ENCODE assay signal across 18 cellular contexts in the genomic region with DNA sequence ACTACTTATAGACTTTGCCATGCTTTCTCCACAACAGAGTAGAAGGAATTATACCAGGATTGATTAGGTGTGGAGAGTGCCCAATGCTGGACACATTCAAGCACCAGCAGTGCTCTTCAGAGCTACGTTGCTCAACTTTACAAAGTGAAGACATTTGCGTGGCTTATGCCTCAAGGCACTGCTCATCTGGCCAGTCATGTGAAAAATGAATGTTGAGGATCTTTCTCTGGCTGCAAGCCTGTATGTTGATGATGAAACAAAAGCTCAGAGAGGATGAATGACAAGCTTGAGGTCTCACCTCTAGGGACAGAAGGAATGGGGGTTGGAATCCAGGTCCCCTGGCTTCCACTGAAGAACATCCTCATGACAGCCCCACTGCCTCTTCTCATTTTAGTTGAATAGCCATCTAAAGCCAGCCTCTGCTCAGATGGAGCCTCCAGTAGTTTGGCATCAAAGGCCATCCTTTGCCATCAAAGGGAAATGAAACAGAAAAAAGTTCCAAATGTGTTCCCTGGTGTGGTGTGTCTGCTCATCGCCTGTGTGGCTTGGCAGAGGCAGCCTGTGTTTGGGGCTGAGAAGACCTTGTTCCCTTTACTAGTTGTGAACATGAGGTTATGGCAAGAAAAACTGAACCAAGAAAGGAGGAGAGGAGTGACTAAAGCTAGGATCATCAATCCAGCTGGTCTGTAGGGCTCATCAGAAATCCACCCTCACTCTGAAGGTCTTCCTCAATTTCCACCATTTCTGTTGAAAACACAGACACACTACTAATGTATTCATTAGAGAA.
DNase-seq lines count a peak whose midpoint lies in the region; ATAC-seq and TF ChIP-seq lines count a peak whose summit lies in the region.
"Had no signal": no experiment of that assay in that cellular context is flagged by ENCODE, and none has a peak within 500 bp of the region (broad histone marks: within the 10 kb centered on the region; RNA-seq: fewer than 3 reads in every experiment).

No MANE protein-coding gene starts in this region.

- H3K9me3 ChIP-seq in aorta (ENCODE audit: control insufficient read depth, low read length), result no peaks in the 10 kb centered on the region

- H3K4me3 ChIP-seq in fibroblast of the aortic adventitia (ENCODE audit: low read depth, low read length) (no peak overlapping the region), aorta (ENCODE audit: low read length in 2 of 2) (no peak overlapping the region)

- TF ChIP-seq CTCF in fibroblast of the aortic adventitia (IDR thresholded peaks at IDR 0.05; ENCODE audit: insufficient read depth, low read length) (no peak), omental fat pad (IDR thresholded peaks at IDR 0.05) (no peak)

- DNase-seq in SIG-M5 treated with dmso at 0.1 percent for 504 hours (lab: John Stamatoyannopoulos, UW; ENCODE audit: unreplicated experiment) (peak; percentile 35), SIG-M5 (lab: John Stamatoyannopoulos, UW) (no peak), fibroblast of the aortic adventitia (ENCODE audit: low read depth) (peak; percentile 52), omental fat pad (ENCODE audit: low spot score) (no peak), aorta (no peak), D341Med (ENCODE audit: low spot score) (no peak), activated T-cell treated with anti-CD3 and anti-CD28 coated beads for 4 hours (no peak)
- DNase-seq: 8988T; activated CD8-positive, alpha-beta T cell treated with anti-CD3 and anti-CD28 coated beads, Interleukin-2, amount 10 ng/mL, durations not matched to agents 7 days and 5 days; activated effector memory CD4-positive, alpha-beta T cell treated with anti-CD3 and anti-CD28 coated beads, Interleukin-2, amount 50 U/mL, for 16 hours; central memory CD4-positive, alpha-beta T cell; foreskin keratinocyte; Kasumi-1; NCI-H2081; NCI-H774; retina; stimulated activated naive CD4-positive, alpha-beta T cell treated with Interleukin-2 at 50 U/mL for 16 hours had no signal

- H3K4me1 ChIP-seq in aorta (ENCODE audit: control insufficient read depth in 1 of 2, insufficient read depth in 2 of 2, low read length in 2 of 2), result peaks cover 0 to 3% of the 10 kb centered on the region in 2 donors

- H3K27me3 ChIP-seq in aorta (ENCODE audit: control insufficient read depth in 1 of 2, insufficient read depth in 2 of 2, low read length in 1 of 2), result no peaks in the 10 kb centered on the region

- no peaks in the 10 kb centered on the region for H3K36me3 ChIP-seq in aorta (ENCODE audit: control insufficient read depth in 1 of 2, insufficient read depth in 2 of 2, low read length in 1 of 2)

- WGBS in aorta, 2 donors, result 62 to 65% methylated on average over 3 of the region's 3 CpGs

- ATAC-seq in omental fat pad (ENCODE audit: low FRiP score), result peak; percentile 37
- peak; percentile 63 for ATAC-seq in aorta (ENCODE audit: low FRiP score)
- no peak for ATAC-seq in GM18519 (IDR thresholded peaks at IDR 0.05; ENCODE audit: low FRiP score, unreplicated experiment)
- ATAC-seq: activated CD8-positive, alpha-beta T cell treated with anti-CD3 and anti-CD28 coated beads, Interleukin-2, amount 10 ng/mL, durations not matched to agents 7 days and 5 days; foreskin keratinocyte had no signal

- intact Hi-C loops in aorta (cut with DNase I), result no loop called here

- H3K27ac ChIP-seq in aorta (ENCODE audit: low read depth in 1 of 2, low read length in 2 of 2), result peak overlapping the region; percentile 3 to 52
- H3K27ac ChIP-seq: foreskin keratinocyte had no signal

Comparison
In these comparisons a context has a peak if more than half of its experiments do, and no peak if none do; other contexts are left out.
1. DNase-seq: peak in SIG-M5 treated with dmso at 0.1 percent for 504 hours (single experiment) and fibroblast of the aortic adventitia (single experiment); none in SIG-M5 (single experiment), omental fat pad (single experiment), aorta (0 of 2), D341Med (single experiment) and activated T-cell treated with anti-CD3 and anti-CD28 coated beads for 4 hours (single experiment).